In genomic region chr19:55362990-55363716, GRCh38 we compare ENCODE assay signal across 1 cellular context.
TF ChIP-seq lines count a peak whose summit lies in the region.

Gene GARIN5B (minus strand): TSS chr19:55363260. CDS start chr19:55363066, 194 bp downstream.

TF ChIP-seq in GM23338, 12 proteins besides CTCF, POLR2A, EP300 and RAD21:
- no peak for TF ChIP-seq ZNF462 (CRISPR knock-in tag; IDR thresholded peaks at IDR 0.05)
- TF ChIP-seq STAT1 (IDR thresholded peaks at IDR 0.05; ENCODE audit: unreplicated experiment) = no peak
- no peak for TF ChIP-seq ETS1 (IDR thresholded peaks at IDR 0.05)
- TF ChIP-seq REST (IDR thresholded peaks at IDR 0.05; ENCODE audit: unreplicated experiment) = no peak
- TF ChIP-seq ZNF114 (CRISPR knock-in tag; IDR thresholded peaks at IDR 0.05) = no peak
- no peak for TF ChIP-seq ZNF331 (CRISPR knock-in tag; IDR thresholded peaks at IDR 0.05; ENCODE audit: low read depth)
- TF ChIP-seq EZH2phosphoT487 (IDR thresholded peaks at IDR 0.05; ENCODE audit: unreplicated experiment) = no peak
- TF ChIP-seq CREB1 (CRISPR knock-in tag; IDR thresholded peaks at IDR 0.05; ENCODE audit: low read depth) = no peak
- no peak for TF ChIP-seq JUNB (IDR thresholded peaks at IDR 0.05; ENCODE audit: unreplicated experiment)
- TF ChIP-seq NANOG (IDR thresholded peaks at IDR 0.05; ENCODE audit: borderline replicate concordance) = no peak
- TF ChIP-seq POLR2AphosphoS5 (IDR thresholded peaks at IDR 0.05; ENCODE audit: low read depth) = no peak
- TF ChIP-seq EZH2 (IDR thresholded peaks at IDR 0.05; ENCODE audit: low read depth, unreplicated experiment) = no peak
TF ChIP-seq in GM23338: peak in this region for 0.
